In genomic region chr15:88022711-88023110, GRCh38 we compare ENCODE assay signal across 14 cellular contexts.
"Had no signal": no experiment of that assay in that cellular context is flagged by ENCODE, and none has a peak within 500 bp of the region (broad histone marks: within the 10 kb centered on the region; RNA-seq: fewer than 3 reads in every experiment).

No MANE protein-coding gene starts in this region.

- ATAC-seq: effector memory CD8-positive, alpha-beta T cell; heart right ventricle; left ventricle myocardium superior had no signal

- H3K4me1 Mint-ChIP-seq: naive B cell, neural crest cell had no signal

- H3K36me3 Mint-ChIP-seq: activated naive CD8-positive, alpha-beta T cell; naive B cell had no signal

- H3K4me3 ChIP-seq: esophagus squamous epithelium, heart right ventricle, transverse colon, vagina had no signal

- H3K27me3 Mint-ChIP-seq: activated naive CD8-positive, alpha-beta T cell; stimulated activated naive CD8-positive, alpha-beta T cell treated with anti-CD3 and anti-CD28 coated beads, Interleukin-15, Interleukin-2, amounts not matched to agents 100 ng/mL and 50 ng/mL, for 24 hours had no signal

- DNase-seq: activated CD4-positive, alpha-beta T cell treated with anti-CD3 and anti-CD28 coated beads, Interleukin-2, amount 50 U/mL, for 4 hours; activated gamma-delta T cell; amniotic stem cell; effector memory CD8-positive, alpha-beta T cell; esophagus squamous epithelium; heart right ventricle; kidney glomerular epithelial cell; left ventricle myocardium superior; naive B cell; transverse colon had no signal

- H3K9me3 Mint-ChIP-seq: stimulated activated naive CD8-positive, alpha-beta T cell treated with anti-CD3 and anti-CD28 coated beads, Interleukin-15, Interleukin-2, amounts not matched to agents 100 ng/mL and 50 ng/mL, for 24 hours had no signal

- H3K27ac Mint-ChIP-seq: activated naive CD8-positive, alpha-beta T cell; effector memory CD8-positive, alpha-beta T cell; stimulated activated naive CD8-positive, alpha-beta T cell treated with anti-CD3 and anti-CD28 coated beads, Interleukin-15, Interleukin-2, amounts not matched to agents 100 ng/mL and 50 ng/mL, for 24 hours had no signal

- H3K4me3 Mint-ChIP-seq: activated naive CD8-positive, alpha-beta T cell; effector memory CD8-positive, alpha-beta T cell; naive B cell; neural crest cell; stimulated activated naive CD8-positive, alpha-beta T cell treated with anti-CD3 and anti-CD28 coated beads, Interleukin-15, Interleukin-2, amounts not matched to agents 100 ng/mL and 50 ng/mL, for 24 hours had no signal
